Comparison of ENCODE assay signal across 1 cellular context in the genomic region with DNA sequence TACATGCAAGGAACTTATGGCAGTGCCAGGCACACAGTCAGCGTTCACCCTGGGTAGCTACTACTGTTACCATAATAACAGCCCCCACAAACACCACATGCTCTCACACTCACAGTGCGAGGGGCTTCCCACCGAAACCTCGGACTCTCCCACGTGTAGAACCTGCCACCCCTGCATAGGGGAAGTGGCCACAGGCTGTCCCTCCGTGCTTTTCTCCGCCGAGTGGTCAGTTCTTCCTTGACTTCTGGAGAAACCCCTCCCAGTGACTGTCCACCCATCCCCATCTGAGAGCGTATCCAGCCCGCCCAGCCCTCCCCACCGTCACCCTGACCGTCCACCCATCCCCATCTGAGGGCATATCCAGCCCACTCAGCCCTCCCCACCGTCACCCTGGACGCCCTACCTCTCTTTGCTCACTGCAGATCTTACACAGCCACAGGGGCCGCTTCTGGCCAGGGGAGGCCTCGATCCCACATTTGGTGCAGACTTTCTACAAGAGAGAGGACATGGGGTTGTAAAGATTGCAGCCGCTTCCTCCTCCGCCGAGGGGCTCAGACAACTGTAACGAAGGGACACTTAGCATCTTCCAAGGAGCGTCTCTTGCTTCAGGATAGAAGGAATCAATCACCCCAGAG.
TF ChIP-seq lines count a peak whose summit lies in the region.

No MANE protein-coding gene starts in this region.

TF ChIP-seq in HepG2, 621 proteins besides CTCF, POLR2A, EP300 and RAD21 (continued from another document):
- TF ChIP-seq ZNF790 (CRISPR knock-in tag; IDR thresholded peaks at IDR 0.05; ENCODE audit: borderline replicate concordance) = no peak
- no peak for TF ChIP-seq SRSF9 (IDR thresholded peaks at IDR 0.05; ENCODE audit: borderline replicate concordance, insufficient read depth, low read depth, low read length, poor library complexity, severe bottlenecking)
- TF ChIP-seq ATF5 (CRISPR knock-in tag; IDR thresholded peaks at IDR 0.05; ENCODE audit: low read depth) = no peak
- TF ChIP-seq FOXA3 (CRISPR knock-in tag; IDR thresholded peaks at IDR 0.05) = no peak
- no peak for TF ChIP-seq MBNL3 (CRISPR knock-in tag; conservative IDR thresholded peaks at IDR 0.05)
- TF ChIP-seq ZNF383 (CRISPR knock-in tag; IDR thresholded peaks at IDR 0.05; ENCODE audit: borderline replicate concordance) = no peak
- TF ChIP-seq, protein P1, sequence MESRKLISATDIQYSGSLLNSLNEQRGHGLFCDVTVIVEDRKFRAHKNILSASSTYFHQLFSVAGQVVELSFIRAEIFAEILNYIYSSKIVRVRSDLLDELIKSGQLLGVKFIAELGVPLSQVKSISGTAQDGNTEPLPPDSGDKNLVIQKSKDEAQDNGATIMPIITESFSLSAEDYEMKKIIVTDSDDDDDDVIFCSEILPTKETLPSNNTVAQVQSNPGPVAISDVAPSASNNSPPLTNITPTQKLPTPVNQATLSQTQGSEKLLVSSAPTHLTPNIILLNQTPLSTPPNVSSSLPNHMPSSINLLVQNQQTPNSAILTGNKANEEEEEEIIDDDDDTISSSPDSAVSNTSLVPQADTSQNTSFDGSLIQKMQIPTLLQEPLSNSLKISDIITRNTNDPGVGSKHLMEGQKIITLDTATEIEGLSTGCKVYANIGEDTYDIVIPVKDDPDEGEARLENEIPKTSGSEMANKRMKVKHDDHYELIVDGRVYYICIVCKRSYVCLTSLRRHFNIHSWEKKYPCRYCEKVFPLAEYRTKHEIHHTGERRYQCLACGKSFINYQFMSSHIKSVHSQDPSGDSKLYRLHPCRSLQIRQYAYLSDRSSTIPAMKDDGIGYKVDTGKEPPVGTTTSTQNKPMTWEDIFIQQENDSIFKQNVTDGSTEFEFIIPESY (CRISPR knock-in tag; IDR thresholded peaks at IDR 0.05) = no peak
- no peak for TF ChIP-seq ZC3H4 (CRISPR knock-in tag; IDR thresholded peaks at IDR 0.05; ENCODE audit: borderline replicate concordance)
- TF ChIP-seq RFXANK (CRISPR knock-in tag; IDR thresholded peaks at IDR 0.05) = no peak
